Comparison of ENCODE assay signal across 9 cellular contexts in genomic region chr14:88599761-88600439, GRCh38. TPM values are rescaled to one million over a fixed set of nuclear protein-coding genes. Genes with fewer than 3 reads are reported as not detected.
DNase-seq lines count a peak whose midpoint lies in the region; ATAC-seq, FAIRE-seq and TF ChIP-seq lines count a peak whose summit lies in the region.
"Had no signal": no experiment of that assay in that cellular context is flagged by ENCODE, and none has a peak within 500 bp of the region (broad histone marks: within the 10 kb centered on the region; RNA-seq: fewer than 3 reads in every experiment).

No MANE protein-coding gene starts in this region.

- no peak overlapping the region for H2BK20ac ChIP-seq in H1 (ENCODE audit: low read length)

- TF ChIP-seq POLR2A in H1 (IDR thresholded peaks at IDR 0.05; ENCODE audit: control extremely low read depth in 1 of 2, low read depth in 2 of 2, low read length in 2 of 2) = no peak
- no peak for TF ChIP-seq POLR2A in gastroesophageal sphincter (IDR thresholded peaks at IDR 0.05)

- no peak overlapping the region for H3K4me2 ChIP-seq in H1 (ENCODE audit: insufficient read depth in 1 of 2, low read depth in 2 of 2, low read length in 2 of 2)

- H3K27me3 ChIP-seq in H1 (replicated peaks in 1 of 4; ENCODE audit: control insufficient read depth in 3 of 4, extremely low read depth in 1 of 4, insufficient read depth in 3 of 4, low read length in 3 of 4) (no peaks in the 10 kb centered on the region), gastroesophageal sphincter (no peaks in the 10 kb centered on the region)

- FAIRE-seq in H1 (lab: Jason Lieb, UNC) = no peak

- H3K4me3 ChIP-seq in H1 (ENCODE audit: extremely low read depth in 1 of 4, insufficient read depth in 2 of 4, low read depth in 3 of 4, low read length in 4 of 4) = no peak overlapping the region
- H3K4me3 ChIP-seq in gastroesophageal sphincter = no peak overlapping the region

- ATAC-seq in GM18502 (IDR thresholded peaks at IDR 0.05; ENCODE audit: poor library complexity, unreplicated experiment) (peak; percentile 96), GM21381 (IDR thresholded peaks at IDR 0.05; ENCODE audit: unreplicated experiment) (peak; percentile 89), HG03342 (IDR thresholded peaks at IDR 0.05; ENCODE audit: unreplicated experiment) (peak; percentile 94), gastroesophageal sphincter (no peak)

- no peak for TF ChIP-seq RAD21 in H1 (IDR thresholded peaks at IDR 0.05 in 1 of 2, conservative IDR thresholded peaks at IDR 0.05 in 1 of 2; ENCODE audit: low read depth in 2 of 2, low read length in 2 of 2)

- no peak for TF ChIP-seq EP300 in H1 (IDR thresholded peaks at IDR 0.05; ENCODE audit: borderline replicate concordance in 1 of 2, low read depth in 2 of 2, low read length in 2 of 2)
- no peak for TF ChIP-seq EP300 in gastroesophageal sphincter (IDR thresholded peaks at IDR 0.05)

- no peak overlapping the region for H3K14ac ChIP-seq in H1 (ENCODE audit: insufficient read length)

- H2BK12ac ChIP-seq in H1 (ENCODE audit: low read depth, low read length) = no peak overlapping the region

- no peak overlapping the region for H3K23ac ChIP-seq in H1 (ENCODE audit: insufficient read length)

- H3K18ac ChIP-seq in H1 (ENCODE audit: extremely low read depth, low read length) = no peak overlapping the region

- H4K20me1 ChIP-seq in H1 (replicated peaks in 1 of 2; ENCODE audit: control insufficient read depth in 1 of 2, insufficient read depth in 2 of 2, low read length in 2 of 2) = peaks cover 0 to 2% of the 10 kb centered on the region in 2 experiments

- no peak overlapping the region for H2AK5ac ChIP-seq in H1 (ENCODE audit: low read depth, low read length)

- H3K9ac ChIP-seq in H1 (replicated peaks in 1 of 4; ENCODE audit: extremely low read depth in 1 of 4, low read depth in 3 of 4, low read length in 3 of 4) = no peak overlapping the region

- no peaks in the 10 kb centered on the region for H3K79me2 ChIP-seq in H1 (ENCODE audit: control insufficient read depth in 1 of 2, insufficient read depth in 2 of 2, low read length in 2 of 2)

- H4K5ac ChIP-seq in H1 (ENCODE audit: insufficient read length, low read depth, low read length) = no peak overlapping the region

- H3K36me3 ChIP-seq in H1 (ENCODE audit: control insufficient read depth in 2 of 4, insufficient read depth in 4 of 4, low read length in 3 of 4) (peaks cover 21 to 83% (median 62%) of the 10 kb centered on the region in 4 experiments), gastroesophageal sphincter (peaks cover 0 to 99% of the 10 kb centered on the region in 2 donors)

- no peak overlapping the region for H3K56ac ChIP-seq in H1 (replicated peaks; ENCODE audit: insufficient read length, low read depth, low read length)

- H4K8ac ChIP-seq in H1 (ENCODE audit: extremely low read depth, insufficient read depth, low read length) = no peak overlapping the region

- no peaks in the 10 kb centered on the region for H3K23me2 ChIP-seq in H1 (ENCODE audit: low read depth, low read length)

- no peak overlapping the region for H3K4ac ChIP-seq in H1 (replicated peaks; ENCODE audit: insufficient read length, low read depth, low read length)

- H2BK120ac ChIP-seq in H1 (replicated peaks; ENCODE audit: low read depth, low read length) = no peak overlapping the region

- CTCF ChIA-PET in H1 (lab: Charles Lee; ENCODE audit: partially characterized antibody) = interaction anchor here (0.7 kb wide), 1 partner anchor 13 kb away, joined by 3 read pairs; no protein-coding TSS in a partner anchor

- no peaks in the 10 kb centered on the region for H3K9me3 ChIP-seq in H1 (ENCODE audit: insufficient read depth in 2 of 2, low read depth in 1 of 2, low read length in 1 of 2)
- H3K9me3 ChIP-seq in gastroesophageal sphincter = no peaks in the 10 kb centered on the region

- WGBS in H1 (ENCODE audit: extremely low coverage in 1 of 2, insufficient coverage in 1 of 2, insufficient read length in 1 of 2, insufficient replicate concordance in 2 of 2, low coverage in 1 of 2, low lambda C conversion rate in 2 of 2, missing lambda C conversion rate in 1 of 2), 2 experiments = 92% methylated on average over 10 of the region's 10 CpGs; no CpG with 5 or more reads in 1 of the 2 experiments
- WGBS in gastroesophageal sphincter (ENCODE audit: low coverage in 1 of 2), 2 donors = 83 to 89% methylated on average over 5 to 9 of the region's 10 CpGs

- H2AFZ ChIP-seq in H1 (ENCODE audit: low read length) = no peak overlapping the region

- TF ChIP-seq CTCF in H1 (IDR thresholded peaks at IDR 0.05; ENCODE audit: control extremely low read depth in 1 of 3, insufficient read depth in 1 of 3, low read depth in 1 of 3, low read length in 3 of 3) (no peak), gastroesophageal sphincter (IDR thresholded peaks at IDR 0.05) (no peak)

- no peak overlapping the region for H2BK5ac ChIP-seq in H1 (ENCODE audit: low read depth, low read length)

- H3K27ac ChIP-seq in H1 (ENCODE audit: low read depth, low read length) = peak overlapping the region; percentile 47; the same call in 1 of the 2 replicates
- H3K27ac ChIP-seq in substantia nigra (ENCODE audit: low read depth, low read length, poor library complexity, severe bottlenecking) = no peak overlapping the region
- no peak overlapping the region for H3K27ac ChIP-seq in gastroesophageal sphincter

- POLR2A ChIA-PET in H1 (lab: Charles Lee; ENCODE audit: partially characterized antibody) = interaction anchor here (1.0 kb wide), 1 partner anchor 18 kb away, joined by 3 read pairs; no protein-coding TSS in a partner anchor

- no peak overlapping the region for H4K91ac ChIP-seq in H1 (replicated peaks; ENCODE audit: insufficient read length, low read length)

- no peak for DNase-seq in H1 (ENCODE audit: low read depth in 1 of 2, low spot score in 2 of 2)
- no peak for DNase-seq in substantia nigra (lab: John Stamatoyannopoulos, UW)
- DNase-seq in HPDE6-E6E7 (ENCODE audit: extremely low spot score) = no peak
- DNase-seq in NOMO-1 treated with dmso at 0.1 percent for 144 hours (lab: John Stamatoyannopoulos, UW; ENCODE audit: unreplicated experiment) = no peak
- DNase-seq: aorta had no signal

- H3K79me1 ChIP-seq in H1 (ENCODE audit: low read depth, low read length) = no peaks in the 10 kb centered on the region; the same call in 1 of the 2 replicates

- H2BK15ac ChIP-seq in H1 (ENCODE audit: low read length) = no peak overlapping the region

- H3K4me1 ChIP-seq in H1 (replicated peaks in 1 of 4; ENCODE audit: control insufficient read depth in 3 of 4, insufficient read depth in 4 of 4, low read length in 3 of 4) (no peaks in the 10 kb centered on the region), gastroesophageal sphincter (no peaks in the 10 kb centered on the region)

TF ChIP-seq in H1, 55 proteins besides CTCF, POLR2A, EP300 and RAD21 (continues in another document):
- TF ChIP-seq RNF2 (IDR thresholded peaks at IDR 0.05; ENCODE audit: borderline replicate concordance, low read depth, low read length, missing control alignments, poor library complexity, severe bottlenecking) (no peak), JUND (IDR thresholded peaks at IDR 0.05; ENCODE audit: low read length) (no peak), KDM5A (IDR thresholded peaks at IDR 0.05; ENCODE audit: low read length) (no peak), SP1 (IDR thresholded peaks at IDR 0.05; ENCODE audit: low read depth, low read length) (no peak), HDAC2 (IDR thresholded peaks at IDR 0.05; ENCODE audit: borderline replicate concordance in 1 of 2, low read depth in 2 of 2, low read length in 2 of 2) (no peak), SUZ12 (IDR thresholded peaks at IDR 0.05; ENCODE audit: low read length) (no peak), CTBP2 (IDR thresholded peaks at IDR 0.05; ENCODE audit: borderline replicate concordance, insufficient read depth, insufficient read length, low read length) (no peak), GABPA (IDR thresholded peaks at IDR 0.05; ENCODE audit: borderline replicate concordance, insufficient read depth, low read length) (no peak), TEAD4 (IDR thresholded peaks at IDR 0.05; ENCODE audit: low read depth, low read length) (no peak), TAF1 (IDR thresholded peaks at IDR 0.05; ENCODE audit: low read depth, low read length) (no peak), NANOG (IDR thresholded peaks at IDR 0.05; ENCODE audit: insufficient read depth, low read depth, low read length, poor library complexity, severe bottlenecking) (no peak), JUN (IDR thresholded peaks at IDR 0.05; ENCODE audit: low read depth, low read length) (no peak), TBP (IDR thresholded peaks at IDR 0.05; ENCODE audit: low read depth, low read length) (no peak)
- TF ChIP-seq, protein P1, sequence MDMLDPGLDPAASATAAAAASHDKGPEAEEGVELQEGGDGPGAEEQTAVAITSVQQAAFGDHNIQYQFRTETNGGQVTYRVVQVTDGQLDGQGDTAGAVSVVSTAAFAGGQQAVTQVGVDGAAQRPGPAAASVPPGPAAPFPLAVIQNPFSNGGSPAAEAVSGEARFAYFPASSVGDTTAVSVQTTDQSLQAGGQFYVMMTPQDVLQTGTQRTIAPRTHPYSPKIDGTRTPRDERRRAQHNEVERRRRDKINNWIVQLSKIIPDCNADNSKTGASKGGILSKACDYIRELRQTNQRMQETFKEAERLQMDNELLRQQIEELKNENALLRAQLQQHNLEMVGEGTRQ (IDR thresholded peaks at IDR 0.05; ENCODE audit: low read length) = no peak

RNA-seq across cellular contexts. Expression of gene ZC3H14, which starts 37.1 kb away (rescaled TPM):
- 86.0 and 90.1 TPM in 2 replicates for total RNA-seq in H1 (2021; fragmentation: NEBNext Ultra II Directional; extraction: Animal tissue kit (Norgen Biotek cat#: 25700))
- 58.3 and 99.1 TPM in 2 replicates for polyA plus RNA-seq in H1 (2011; rRNA removed)
- polyA plus RNA-seq in H1 (2011; cell fraction: cytosol; rRNA removed) = 89.5 TPM
- 89.6 TPM for polyA plus RNA-seq in H1 (2011; cell fraction: nucleus; rRNA removed)
- 68.2 to 87.6 TPM (median 85.2 TPM) in 4 replicates for polyA plus RNA-seq in H1 (2012, experiment 1 of 2)
- polyA plus RNA-seq in H1 (2012, experiment 2 of 2) = 12.2 TPM
- 54.4 TPM for polyA plus RNA-seq in H1 (2013, experiment 1 of 2)
- polyA plus RNA-seq in H1 (2013, experiment 2 of 2) = 49.8 TPM
- 283 and 372 TPM in 2 replicates for polyA minus RNA-seq in H1 (2011; rRNA and poly(A)+ RNA removed)
- 72.1 TPM for polyA minus RNA-seq in H1 (2011; cell fraction: cytosol; rRNA and poly(A)+ RNA removed)
- polyA minus RNA-seq in H1 (2011; cell fraction: nucleus; rRNA and poly(A)+ RNA removed) = 121 TPM
- total RNA-seq in gastroesophageal sphincter = 10 to 100 TPM; 59.1 to 84.5 (median 72.3) TPM

RNA-seq across cellular contexts. Expression of gene PTPN21, which starts 45.1 kb away (rescaled TPM):
- 16.1 and 18.0 TPM in 2 replicates for total RNA-seq in H1 (2021; fragmentation: NEBNext Ultra II Directional; extraction: Animal tissue kit (Norgen Biotek cat#: 25700))
- 6.5 and 8.2 TPM in 2 replicates for polyA plus RNA-seq in H1 (2011; rRNA removed)
- polyA plus RNA-seq in H1 (2011; cell fraction: cytosol; rRNA removed) = 5.0 TPM
- 13.3 TPM for polyA plus RNA-seq in H1 (2011; cell fraction: nucleus; rRNA removed)
- 6.5 to 9.1 TPM (median 8.5 TPM) in 4 replicates for polyA plus RNA-seq in H1 (2012, experiment 1 of 2)
- 2.3 TPM for polyA plus RNA-seq in H1 (2012, experiment 2 of 2)
- 6.6 TPM for polyA plus RNA-seq in H1 (2013, experiment 1 of 2)
- 5.9 TPM for polyA plus RNA-seq in H1 (2013, experiment 2 of 2)
- polyA minus RNA-seq in H1 (2011; rRNA and poly(A)+ RNA removed) = 8.5 and 8.9 TPM in 2 replicates
- polyA minus RNA-seq in H1 (2011; cell fraction: cytosol; rRNA and poly(A)+ RNA removed) = 7.5 TPM
- polyA minus RNA-seq in H1 (2011; cell fraction: nucleus; rRNA and poly(A)+ RNA removed) = 11.6 TPM
- total RNA-seq in gastroesophageal sphincter = 10 to 100 TPM; 24.4 to 51.8 (median 32.2) TPM
